In genomic region chr11:27229511-27230174, GRCh38 we compare ENCODE assay signal across 20 cellular contexts.
DNase-seq lines count a peak whose midpoint lies in the region; ATAC-seq and TF ChIP-seq lines count a peak whose summit lies in the region.
"Had no signal": no experiment of that assay in that cellular context is flagged by ENCODE, and none has a peak within 500 bp of the region (broad histone marks: within the 10 kb centered on the region; RNA-seq: fewer than 3 reads in every experiment).

No MANE protein-coding gene starts in this region.

- H3K4me1 Mint-ChIP-seq in GM23338 (peaks cover 33% of the 10 kb centered on the region), type B pancreatic cell (ENCODE audit: unreplicated experiment) (peaks cover 29% of the 10 kb centered on the region)
- H3K4me1 Mint-ChIP-seq: CD4-positive, CD25-positive, alpha-beta regulatory T cell had no signal

- no peak overlapping the region for H3K27ac ChIP-seq in GM23338 (ENCODE audit: low read depth)
- peak overlapping the region; percentile 46 for H3K27ac ChIP-seq in psoas muscle
- H3K27ac ChIP-seq: HL-60, KMS-11, SJCRH30 had no signal

- no peaks in the 10 kb centered on the region for H3K27me3 Mint-ChIP-seq in GM23338 (ENCODE audit: insufficient read depth, low read depth, poor library complexity)
- no peaks in the 10 kb centered on the region for H3K27me3 Mint-ChIP-seq in type B pancreatic cell
- H3K27me3 Mint-ChIP-seq: CD4-positive, CD25-positive, alpha-beta regulatory T cell had no signal

- peaks cover 5% of the 10 kb centered on the region; the same call in 2 of the 3 replicates for H3K9me3 Mint-ChIP-seq in GM23338
- H3K9me3 Mint-ChIP-seq in type B pancreatic cell: peaks cover 8% of the 10 kb centered on the region

- H3K4me1 ChIP-seq in GM23338 (ENCODE audit: insufficient read depth) (peaks cover 12% of the 10 kb centered on the region), psoas muscle (peaks cover 21% of the 10 kb centered on the region)
- H3K4me1 ChIP-seq: BE2C had no signal

- H3K27me3 ChIP-seq in GM23338 (ENCODE audit: insufficient read depth): no peaks in the 10 kb centered on the region
- no peaks in the 10 kb centered on the region for H3K27me3 ChIP-seq in psoas muscle (ENCODE audit: insufficient read depth in 3 of 3, low read length in 2 of 3)
- H3K27me3 ChIP-seq: BE2C, SJCRH30 had no signal

- peak; percentile 47 for DNase-seq in AG20443 (ENCODE audit: low spot score)
- DNase-seq in GM23338 (ENCODE audit: low spot score): no peak
- DNase-seq in fibroblast of peridontal ligament (ENCODE audit: extremely low read depth): peak; percentile 21
- no peak for DNase-seq in psoas muscle
- DNase-seq in NAMALWA (ENCODE audit: low spot score): no peak
- no peak for DNase-seq in type B pancreatic cell (ENCODE audit: extremely low spot score, unreplicated experiment)
- DNase-seq: BE2C; CD4-positive, CD25-positive, alpha-beta regulatory T cell; DND-41; NCI-H1105; NCI-H2029 treated with DMSO at 0.1 percent for 48 hours; NCI-H226; NCI-H524; NCI-H774; NK-92 treated with Interleukin-12 subunit alpha and Interleukin-12 subunit beta, amount 100 ng/mL, for 24 hours; SJCRH30 had no signal

- H3K9me2 ChIP-seq in GM23338 (ENCODE audit: insufficient read depth): no peaks in the 10 kb centered on the region; the same call in 1 of the 2 replicates

- no peaks in the 10 kb centered on the region for H3K79me2 ChIP-seq in GM23338 (replicated peaks; ENCODE audit: insufficient read depth)

- H3K9me3 ChIP-seq in psoas muscle: no peaks in the 10 kb centered on the region
- H3K9me3 ChIP-seq: BE2C, SJCRH30 had no signal

- 55 to 71% (median 67%) methylated on average over 2 of the region's 2 CpGs for WGBS in psoas muscle, 3 donors

- intact Hi-C loops in psoas muscle (cut with DNase I): loop anchor here in 1 of 2 donors (10.0 kb wide), 2 partner anchors 45 to 935 kb away; no protein-coding TSS in a partner anchor

- H3K4me3 ChIP-seq in GM23338 (no peak overlapping the region), psoas muscle (no peak overlapping the region)
- H3K4me3 ChIP-seq: SJCRH30 had no signal

- peak overlapping the region; percentile 15; the same call in 1 of the 2 replicates for H3K4me2 ChIP-seq in GM23338
- H3K4me2 ChIP-seq: KMS-11 had no signal

- H2AFZ ChIP-seq in GM23338: no peak overlapping the region

- ATAC-seq in GM23338 (no peak), psoas muscle (no peak), HG02610 (IDR thresholded peaks at IDR 0.05; ENCODE audit: unreplicated experiment) (no peak), GM21360 (IDR thresholded peaks at IDR 0.05; ENCODE audit: unreplicated experiment) (no peak)

- H3K4me3 Mint-ChIP-seq in GM23338 (no peak overlapping the region), type B pancreatic cell (no peak overlapping the region)
- H3K4me3 Mint-ChIP-seq: CD4-positive, CD25-positive, alpha-beta regulatory T cell had no signal

- H3F3A ChIP-seq in GM23338 (replicated peaks; ENCODE audit: low read depth): no peaks in the 10 kb centered on the region

- H4K20me1 ChIP-seq in GM23338 (replicated peaks; ENCODE audit: insufficient read depth): no peaks in the 10 kb centered on the region

- no peak for TF ChIP-seq CTCF in GM23338 (conservative IDR thresholded peaks at IDR 0.05; ENCODE audit: low read depth in 2 of 2)
- no peak for TF ChIP-seq CTCF in psoas muscle (IDR thresholded peaks at IDR 0.05)
- no peak for TF ChIP-seq CTCF in type B pancreatic cell (conservative IDR thresholded peaks at IDR 0.05)

- H3K27ac Mint-ChIP-seq in GM23338 (no peak overlapping the region), type B pancreatic cell (no peak overlapping the region)
- H3K27ac Mint-ChIP-seq: CD4-positive, CD25-positive, alpha-beta regulatory T cell had no signal

- H3K36me3 ChIP-seq in GM23338 (ENCODE audit: insufficient read depth) (no peaks in the 10 kb centered on the region), psoas muscle (ENCODE audit: insufficient read depth in 1 of 2, low read depth in 1 of 2) (no peaks in the 10 kb centered on the region)
- H3K36me3 ChIP-seq: BE2C, SJCRH30 had no signal

- no peaks in the 10 kb centered on the region for H3K36me3 Mint-ChIP-seq in GM23338 (ENCODE audit: low read depth)
- H3K36me3 Mint-ChIP-seq in type B pancreatic cell: peaks cover 6% of the 10 kb centered on the region
- H3K36me3 Mint-ChIP-seq: CD4-positive, CD25-positive, alpha-beta regulatory T cell had no signal

TF ChIP-seq in GM23338, 12 proteins besides CTCF, POLR2A, EP300 and RAD21:
- TF ChIP-seq REST (IDR thresholded peaks at IDR 0.05; ENCODE audit: unreplicated experiment) (no peak), ZNF114 (CRISPR knock-in tag; IDR thresholded peaks at IDR 0.05) (no peak)

Comparison
In these comparisons a context has a peak if more than half of its experiments do, and no peak if none do; other contexts are left out.
1. DNase-seq: peak in AG20443 (single experiment) and fibroblast of peridontal ligament (single experiment); none in GM23338 (single experiment), psoas muscle (0 of 2), NAMALWA (single experiment) and type B pancreatic cell (single experiment).